Comparison of ENCODE assay signal across 1 cellular context in genomic region chr15:80550910-80551265, GRCh38.
A peak's percentile ranks its signal among the peaks of the same experiment; 100 is the strongest.
TF ChIP-seq lines count a peak whose summit lies in the region.

No MANE protein-coding gene starts in this region.

TF ChIP-seq in SK-N-SH, 30 proteins besides CTCF, POLR2A, EP300 and RAD21 (continued from another document):
- TF ChIP-seq CHD2 (IDR thresholded peaks at IDR 0.05; ENCODE audit: low read length, partially characterized antibody) (no peak), NRF1 (IDR thresholded peaks at IDR 0.05; ENCODE audit: low read depth, low read length) (no peak), YY1 (IDR thresholded peaks at IDR 0.05; ENCODE audit: low read depth) (no peak), MAX (IDR thresholded peaks at IDR 0.05; ENCODE audit: low read depth) (no peak), GATA2 (CRISPR knock-in tag; IDR thresholded peaks at IDR 0.05) (no peak), TAF1 (IDR thresholded peaks at IDR 0.05; ENCODE audit: borderline replicate concordance, low read depth, low read length) (no peak), NFIC (IDR thresholded peaks at IDR 0.05; ENCODE audit: borderline replicate concordance) (peak; percentile 90), MXI1 (IDR thresholded peaks at IDR 0.05; ENCODE audit: low read depth, low read length) (no peak), PBX3 (IDR thresholded peaks at IDR 0.05) (peak; percentile 28; the same call in 1 of the 2 replicates), SIN3A (IDR thresholded peaks at IDR 0.05; ENCODE audit: borderline replicate concordance, low read depth, low read length) (no peak), MEF2A (IDR thresholded peaks at IDR 0.05; ENCODE audit: borderline replicate concordance, low read depth) (no peak), REST (IDR thresholded peaks at IDR 0.05; ENCODE audit: low read depth, low read length) (no peak), TEAD4 (IDR thresholded peaks at IDR 0.05; ENCODE audit: borderline replicate concordance, insufficient read depth) (no peak), JUND (IDR thresholded peaks at IDR 0.05) (no peak), TCF12 (IDR thresholded peaks at IDR 0.05) (peak; percentile 51; the same call in 1 of the 2 replicates), FOXM1 (IDR thresholded peaks at IDR 0.05; ENCODE audit: low read depth) (no peak), RCOR1 (IDR thresholded peaks at IDR 0.05; ENCODE audit: low read length) (no peak), ELF1 (IDR thresholded peaks at IDR 0.05) (no peak), GABPA (IDR thresholded peaks at IDR 0.05; ENCODE audit: low read depth) (no peak), RFX5 (IDR thresholded peaks at IDR 0.05; ENCODE audit: low read length) (no peak)
